Comparison of ENCODE assay signal across 1 cellular context in the genomic region with DNA sequence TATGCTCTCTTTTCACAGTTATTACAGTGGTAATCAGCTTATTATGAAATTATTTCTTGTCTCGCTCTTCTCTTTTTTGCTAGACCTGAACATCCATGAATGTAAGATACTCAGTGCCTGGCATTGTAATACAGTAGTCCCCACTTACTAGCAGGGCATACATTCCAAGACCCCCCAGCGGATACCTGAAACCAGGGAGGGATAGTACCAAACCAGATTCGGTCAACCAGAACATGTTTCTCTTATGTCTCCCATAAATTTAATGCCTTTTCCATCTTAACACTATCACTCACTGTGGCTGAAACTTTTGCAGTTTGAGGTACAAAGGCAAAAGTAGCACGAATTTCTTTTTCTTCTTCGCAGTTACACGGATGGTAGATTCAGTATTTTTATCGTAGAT.
TF ChIP-seq lines count a peak whose summit lies in the region.

No MANE protein-coding gene starts in this region.

TF ChIP-seq in GM23338, 12 proteins besides CTCF, POLR2A, EP300 and RAD21 (continued from another document):
- TF ChIP-seq, protein P1, sequence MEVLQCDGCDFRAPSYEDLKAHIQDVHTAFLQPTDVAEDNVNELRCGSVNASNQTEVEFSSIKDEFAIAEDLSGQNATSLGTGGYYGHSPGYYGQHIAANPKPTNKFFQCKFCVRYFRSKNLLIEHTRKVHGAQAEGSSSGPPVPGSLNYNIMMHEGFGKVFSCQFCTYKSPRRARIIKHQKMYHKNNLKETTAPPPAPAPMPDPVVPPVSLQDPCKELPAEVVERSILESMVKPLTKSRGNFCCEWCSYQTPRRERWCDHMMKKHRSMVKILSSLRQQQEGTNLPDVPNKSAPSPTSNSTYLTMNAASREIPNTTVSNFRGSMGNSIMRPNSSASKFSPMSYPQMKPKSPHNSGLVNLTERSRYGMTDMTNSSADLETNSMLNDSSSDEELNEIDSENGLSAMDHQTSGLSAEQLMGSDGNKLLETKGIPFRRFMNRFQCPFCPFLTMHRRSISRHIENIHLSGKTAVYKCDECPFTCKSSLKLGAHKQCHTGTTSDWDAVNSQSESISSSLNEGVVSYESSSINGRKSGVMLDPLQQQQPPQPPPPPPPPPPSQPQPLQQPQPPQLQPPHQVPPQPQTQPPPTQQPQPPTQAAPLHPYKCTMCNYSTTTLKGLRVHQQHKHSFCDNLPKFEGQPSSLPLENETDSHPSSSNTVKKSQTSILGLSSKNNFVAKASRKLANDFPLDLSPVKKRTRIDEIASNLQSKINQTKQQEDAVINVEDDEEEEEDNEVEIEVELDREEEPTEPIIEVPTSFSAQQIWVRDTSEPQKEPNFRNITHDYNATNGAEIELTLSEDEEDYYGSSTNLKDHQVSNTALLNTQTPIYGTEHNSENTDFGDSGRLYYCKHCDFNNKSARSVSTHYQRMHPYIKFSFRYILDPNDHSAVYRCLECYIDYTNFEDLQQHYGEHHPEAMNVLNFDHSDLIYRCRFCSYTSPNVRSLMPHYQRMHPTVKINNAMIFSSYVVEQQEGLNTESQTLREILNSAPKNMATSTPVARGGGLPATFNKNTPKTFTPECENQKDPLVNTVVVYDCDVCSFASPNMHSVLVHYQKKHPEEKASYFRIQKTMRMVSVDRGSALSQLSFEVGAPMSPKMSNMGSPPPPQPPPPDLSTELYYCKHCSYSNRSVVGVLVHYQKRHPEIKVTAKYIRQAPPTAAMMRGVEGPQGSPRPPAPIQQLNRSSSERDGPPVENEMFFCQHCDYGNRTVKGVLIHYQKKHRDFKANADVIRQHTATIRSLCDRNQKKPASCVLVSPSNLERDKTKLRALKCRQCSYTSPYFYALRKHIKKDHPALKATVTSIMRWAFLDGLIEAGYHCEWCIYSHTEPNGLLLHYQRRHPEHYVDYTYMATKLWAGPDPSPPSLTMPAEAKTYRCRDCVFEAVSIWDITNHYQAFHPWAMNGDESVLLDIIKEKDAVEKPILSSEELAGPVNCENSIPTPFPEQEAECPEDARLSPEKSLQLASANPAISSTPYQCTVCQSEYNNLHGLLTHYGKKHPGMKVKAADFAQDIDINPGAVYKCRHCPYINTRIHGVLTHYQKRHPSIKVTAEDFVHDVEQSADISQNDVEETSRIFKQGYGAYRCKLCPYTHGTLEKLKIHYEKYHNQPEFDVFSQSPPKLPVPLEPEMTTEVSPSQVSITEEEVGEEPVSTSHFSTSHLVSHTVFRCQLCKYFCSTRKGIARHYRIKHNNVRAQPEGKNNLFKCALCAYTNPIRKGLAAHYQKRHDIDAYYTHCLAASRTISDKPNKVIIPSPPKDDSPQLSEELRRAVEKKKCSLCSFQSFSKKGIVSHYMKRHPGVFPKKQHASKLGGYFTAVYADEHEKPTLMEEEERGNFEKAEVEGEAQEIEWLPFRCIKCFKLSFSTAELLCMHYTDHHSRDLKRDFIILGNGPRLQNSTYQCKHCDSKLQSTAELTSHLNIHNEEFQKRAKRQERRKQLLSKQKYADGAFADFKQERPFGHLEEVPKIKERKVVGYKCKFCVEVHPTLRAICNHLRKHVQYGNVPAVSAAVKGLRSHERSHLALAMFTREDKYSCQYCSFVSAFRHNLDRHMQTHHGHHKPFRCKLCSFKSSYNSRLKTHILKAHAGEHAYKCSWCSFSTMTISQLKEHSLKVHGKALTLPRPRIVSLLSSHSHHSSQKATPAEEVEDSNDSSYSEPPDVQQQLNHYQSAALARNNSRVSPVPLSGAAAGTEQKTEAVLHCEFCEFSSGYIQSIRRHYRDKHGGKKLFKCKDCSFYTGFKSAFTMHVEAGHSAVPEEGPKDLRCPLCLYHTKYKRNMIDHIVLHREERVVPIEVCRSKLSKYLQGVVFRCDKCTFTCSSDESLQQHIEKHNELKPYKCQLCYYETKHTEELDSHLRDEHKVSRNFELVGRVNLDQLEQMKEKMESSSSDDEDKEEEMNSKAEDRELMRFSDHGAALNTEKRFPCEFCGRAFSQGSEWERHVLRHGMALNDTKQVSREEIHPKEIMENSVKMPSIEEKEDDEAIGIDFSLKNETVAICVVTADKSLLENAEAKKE (CRISPR knock-in tag; IDR thresholded peaks at IDR 0.05) = no peak
- TF ChIP-seq ZNF331 (CRISPR knock-in tag; IDR thresholded peaks at IDR 0.05; ENCODE audit: low read depth) = no peak
- no peak for TF ChIP-seq EZH2phosphoT487 (IDR thresholded peaks at IDR 0.05; ENCODE audit: unreplicated experiment)
- no peak for TF ChIP-seq POLR2AphosphoS5 (IDR thresholded peaks at IDR 0.05; ENCODE audit: low read depth)
- TF ChIP-seq ZNF114 (CRISPR knock-in tag; IDR thresholded peaks at IDR 0.05) = no peak
- TF ChIP-seq, protein P2, sequence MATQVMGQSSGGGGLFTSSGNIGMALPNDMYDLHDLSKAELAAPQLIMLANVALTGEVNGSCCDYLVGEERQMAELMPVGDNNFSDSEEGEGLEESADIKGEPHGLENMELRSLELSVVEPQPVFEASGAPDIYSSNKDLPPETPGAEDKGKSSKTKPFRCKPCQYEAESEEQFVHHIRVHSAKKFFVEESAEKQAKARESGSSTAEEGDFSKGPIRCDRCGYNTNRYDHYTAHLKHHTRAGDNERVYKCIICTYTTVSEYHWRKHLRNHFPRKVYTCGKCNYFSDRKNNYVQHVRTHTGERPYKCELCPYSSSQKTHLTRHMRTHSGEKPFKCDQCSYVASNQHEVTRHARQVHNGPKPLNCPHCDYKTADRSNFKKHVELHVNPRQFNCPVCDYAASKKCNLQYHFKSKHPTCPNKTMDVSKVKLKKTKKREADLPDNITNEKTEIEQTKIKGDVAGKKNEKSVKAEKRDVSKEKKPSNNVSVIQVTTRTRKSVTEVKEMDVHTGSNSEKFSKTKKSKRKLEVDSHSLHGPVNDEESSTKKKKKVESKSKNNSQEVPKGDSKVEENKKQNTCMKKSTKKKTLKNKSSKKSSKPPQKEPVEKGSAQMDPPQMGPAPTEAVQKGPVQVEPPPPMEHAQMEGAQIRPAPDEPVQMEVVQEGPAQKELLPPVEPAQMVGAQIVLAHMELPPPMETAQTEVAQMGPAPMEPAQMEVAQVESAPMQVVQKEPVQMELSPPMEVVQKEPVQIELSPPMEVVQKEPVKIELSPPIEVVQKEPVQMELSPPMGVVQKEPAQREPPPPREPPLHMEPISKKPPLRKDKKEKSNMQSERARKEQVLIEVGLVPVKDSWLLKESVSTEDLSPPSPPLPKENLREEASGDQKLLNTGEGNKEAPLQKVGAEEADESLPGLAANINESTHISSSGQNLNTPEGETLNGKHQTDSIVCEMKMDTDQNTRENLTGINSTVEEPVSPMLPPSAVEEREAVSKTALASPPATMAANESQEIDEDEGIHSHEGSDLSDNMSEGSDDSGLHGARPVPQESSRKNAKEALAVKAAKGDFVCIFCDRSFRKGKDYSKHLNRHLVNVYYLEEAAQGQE (IDR thresholded peaks at IDR 0.05; ENCODE audit: unreplicated experiment) = no peak
- TF ChIP-seq STAT1 (IDR thresholded peaks at IDR 0.05; ENCODE audit: unreplicated experiment) = no peak
- TF ChIP-seq, protein P3, sequence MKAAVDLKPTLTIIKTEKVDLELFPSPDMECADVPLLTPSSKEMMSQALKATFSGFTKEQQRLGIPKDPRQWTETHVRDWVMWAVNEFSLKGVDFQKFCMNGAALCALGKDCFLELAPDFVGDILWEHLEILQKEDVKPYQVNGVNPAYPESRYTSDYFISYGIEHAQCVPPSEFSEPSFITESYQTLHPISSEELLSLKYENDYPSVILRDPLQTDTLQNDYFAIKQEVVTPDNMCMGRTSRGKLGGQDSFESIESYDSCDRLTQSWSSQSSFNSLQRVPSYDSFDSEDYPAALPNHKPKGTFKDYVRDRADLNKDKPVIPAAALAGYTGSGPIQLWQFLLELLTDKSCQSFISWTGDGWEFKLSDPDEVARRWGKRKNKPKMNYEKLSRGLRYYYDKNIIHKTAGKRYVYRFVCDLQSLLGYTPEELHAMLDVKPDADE (IDR thresholded peaks at IDR 0.05) = no peak
- TF ChIP-seq EZH2 (IDR thresholded peaks at IDR 0.05; ENCODE audit: low read depth, unreplicated experiment) = no peak
- TF ChIP-seq NANOG (IDR thresholded peaks at IDR 0.05; ENCODE audit: borderline replicate concordance) = no peak
